Comparison of ENCODE assay signal across 19 cellular contexts in genomic region chr7:20601121-20601520, GRCh38. TPM values are rescaled to one million over a fixed set of nuclear protein-coding genes. Genes with fewer than 3 reads are reported as not detected.
DNase-seq lines count a peak whose midpoint lies in the region; ATAC-seq and TF ChIP-seq lines count a peak whose summit lies in the region.
"Had no signal": no experiment of that assay in that cellular context is flagged by ENCODE, and none has a peak within 500 bp of the region (broad histone marks: within the 10 kb centered on the region; RNA-seq: fewer than 3 reads in every experiment).

No MANE protein-coding gene starts in this region.

- 55 to 64% methylated on average over 3 of the region's 3 CpGs for whole genome bisulfite sequencing in thyroid gland, 2 donors

- DNase-seq in LHCN-M2 (ENCODE audit: low read depth) (peak; percentile 19), astrocyte of the hippocampus (ENCODE audit: low read depth, low spot score) (peak; percentile 71), fibroblast of the aortic adventitia (ENCODE audit: low read depth) (peak; percentile 18), thyroid gland (no peak), foreskin keratinocyte (no peak)
- no peak for DNase-seq in activated effector memory CD4-positive, alpha-beta T cell treated with anti-CD3 and anti-CD28 coated beads, Interleukin-2, amount 50 U/mL, for 16 hours
- DNase-seq: CD4-positive, alpha-beta memory T cell; DMS 273 treated with DMSO at 0.1 percent for 48 hours; DMS53; DND-41; GOT3; H9; KBM-7 had no signal

- H3K27me3 ChIP-seq in thyroid gland = no peaks in the 10 kb centered on the region
- H3K27me3 ChIP-seq in foreskin keratinocyte = no peaks in the 10 kb centered on the region
- H3K27me3 ChIP-seq: BLaER1 had no signal

- no peaks in the 10 kb centered on the region for H3K9me3 ChIP-seq in thyroid gland
- H3K9me3 ChIP-seq: A549, BLaER1 had no signal

- no peak overlapping the region for H3K27ac ChIP-seq in thyroid gland
- H3K27ac ChIP-seq in foreskin keratinocyte = no peak overlapping the region
- H3K27ac ChIP-seq: A549, BLaER1 had no signal

- H3K4me3 ChIP-seq in fibroblast of the aortic adventitia (ENCODE audit: low read depth, low read length) (no peak overlapping the region), thyroid gland (replicated peaks in 1 of 3) (no peak overlapping the region)
- H3K4me3 ChIP-seq: A549, BLaER1 had no signal

- ATAC-seq in foreskin keratinocyte (no peak), GM21528 (IDR thresholded peaks at IDR 0.05; ENCODE audit: low FRiP score, unreplicated experiment) (no peak)
- ATAC-seq: A549, HepG2 had no signal

- no peak for TF ChIP-seq POLR2A in thyroid gland (IDR thresholded peaks at IDR 0.05)

- TF ChIP-seq CTCF in fibroblast of the aortic adventitia (IDR thresholded peaks at IDR 0.05; ENCODE audit: insufficient read depth, low read length) (no peak), thyroid gland (IDR thresholded peaks at IDR 0.05) (no peak), foreskin keratinocyte (conservative IDR thresholded peaks at IDR 0.05) (no peak)

- H3K36me3 ChIP-seq in thyroid gland = no peaks in the 10 kb centered on the region
- H3K36me3 ChIP-seq: BLaER1 had no signal

- H3K4me1 ChIP-seq in thyroid gland (no peaks in the 10 kb centered on the region), foreskin keratinocyte (peaks cover 4% of the 10 kb centered on the region)
- H3K4me1 ChIP-seq: A549 had no signal

- intact Hi-C loops in thyroid gland (cut with DNase I) = no loop called here

RNA-seq across cellular contexts. Expression of gene ABCB5, which starts 14.3 kb away (rescaled TPM):
- not detected in 2 replicates for total RNA-seq in LHCN-M2 (2014; rRNA removed)
- 0.07 TPM for polyA plus RNA-seq in LHCN-M2 (2012)
- total RNA-seq in fibroblast of the aortic adventitia (ENCODE audit: low replicate concordance) = 1.9 TPM in 1 of 2 replicates, not detected in the other
- total RNA-seq in thyroid gland = not detected
- not detected in 2 replicates for total RNA-seq in foreskin keratinocyte
- polyA plus RNA-seq in foreskin keratinocyte = not detected in 2 replicates
- total RNA-seq: CD4-positive, alpha-beta memory T cell; H9; HepG2 had no signal
- polyA plus RNA-seq: A549; CD14-positive monocyte; CD4-positive, alpha-beta memory T cell; HepG2; IgD-negative memory B cell had no signal

Comparison
In these comparisons a context has a peak if more than half of its experiments do, and no peak if none do; other contexts are left out.
1. DNase-seq: peak in LHCN-M2 (single experiment), astrocyte of the hippocampus (single experiment) and fibroblast of the aortic adventitia (single experiment); none in thyroid gland (0 of 2), foreskin keratinocyte (0 of 2) and activated effector memory CD4-positive, alpha-beta T cell treated with anti-CD3 and anti-CD28 coated beads, Interleukin-2, amount 50 U/mL, for 16 hours (single experiment).